Comparison of ENCODE assay signal across 23 cellular contexts in the genomic region with DNA sequence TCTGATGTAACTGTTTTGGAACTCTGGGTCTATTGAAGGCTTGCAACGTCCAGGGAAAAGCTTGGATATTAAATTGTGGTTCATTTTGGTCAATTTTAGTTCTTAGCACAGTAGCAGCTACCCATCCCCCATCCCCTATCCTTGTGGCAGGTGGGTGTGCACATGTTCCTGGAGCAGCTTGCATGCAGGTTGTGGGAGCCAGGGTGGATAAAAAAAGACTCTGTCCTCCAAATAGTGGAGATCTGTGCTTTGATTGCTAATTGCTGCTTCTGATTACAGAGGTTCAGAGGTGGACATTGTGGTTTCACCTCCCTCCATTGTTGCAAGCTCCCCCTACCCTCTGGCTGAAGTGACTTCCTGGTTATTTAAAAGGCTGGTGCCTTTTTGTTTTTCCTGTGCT. TPM values are rescaled to one million over a fixed set of nuclear protein-coding genes. Genes with fewer than 3 reads are reported as not detected.
DNase-seq lines count a peak whose midpoint lies in the region; ATAC-seq, FAIRE-seq and TF ChIP-seq lines count a peak whose summit lies in the region.
"Had no signal": no experiment of that assay in that cellular context is flagged by ENCODE, and none has a peak within 500 bp of the region (broad histone marks: within the 10 kb centered on the region; RNA-seq: fewer than 3 reads in every experiment).

No MANE protein-coding gene starts in this region.

- peak; percentile 31 for DNase-seq in DMS53 (lab: John Stamatoyannopoulos, UW)
- DNase-seq in DMS53 treated with DMSO at 0.1 percent for 48 hours (lab: John Stamatoyannopoulos, UW; ENCODE audit: unreplicated experiment), result no peak
- DNase-seq in HepG2 (ENCODE audit: low spot score), result no peak
- DNase-seq in right lobe of liver, result no peak
- peak; percentile 15 for DNase-seq in M059J (ENCODE audit: low read depth)
- DNase-seq in neuronal stem cell (ENCODE audit: low spot score), result no peak
- no peak for DNase-seq in dermis blood vessel endothelial cell
- no peak for DNase-seq in amniotic stem cell (lab: John Stamatoyannopoulos, UW)
- DNase-seq: AML-193; CD4-positive, alpha-beta T cell; CD8-positive, alpha-beta T cell; COR-L47; DMS 273 treated with DMSO at 0.1 percent for 48 hours; DMS153; DMS79; GF-D8 had no signal

- H2BK15ac ChIP-seq in neuronal stem cell (ENCODE audit: low read length), result no peak overlapping the region

- no peak overlapping the region for H2AK5ac ChIP-seq in neuronal stem cell (ENCODE audit: low read depth, low read length)

- 10% methylated on average over 1 of the region's 1 CpG for WGBS in HepG2 (ENCODE audit: low lambda C conversion rate)
- 36% methylated on average over 1 of the region's 1 CpG for WGBS in right lobe of liver (ENCODE audit: insufficient coverage, low coverage, low lambda C conversion rate, missing lambda C conversion rate)
- no CpG with 5 or more reads among the region's 1 CpG for WGBS in neuronal stem cell (ENCODE audit: extremely low coverage in 2 of 2, insufficient read length in 2 of 2, insufficient replicate concordance in 1 of 2), 2 donors

- FAIRE-seq in HepG2 (lab: Jason Lieb, UNC), result no peak
- FAIRE-seq: G401.6, GM12891, GM19239 had no signal

- H3K4me2 ChIP-seq in HepG2 (ENCODE audit: low read depth, low read length) (no peak overlapping the region), neuronal stem cell (ENCODE audit: insufficient read depth, low read length, poor library complexity, severe bottlenecking) (no peak overlapping the region)
- H3K4me2 ChIP-seq: A549; BLaER1 treated with 17β-estradiol and CSF1 and Interleukin-3, amounts not matched to agents 10 nM and 100 nM had no signal

- H3K14ac ChIP-seq in neuronal stem cell (ENCODE audit: low read length), result no peak overlapping the region

- H3K9me3 ChIP-seq in HepG2 (ENCODE audit: low read length), result no peaks in the 10 kb centered on the region
- peaks cover 0 to 10% (median under 1%) of the 10 kb centered on the region in 4 donors for H3K9me3 ChIP-seq in right lobe of liver
- H3K9me3 ChIP-seq in neuronal stem cell (replicated peaks in 1 of 2; ENCODE audit: control insufficient read depth in 2 of 2, insufficient read depth in 1 of 2, low read depth in 1 of 2, low read length in 2 of 2), result no peaks in the 10 kb centered on the region

- H2AFZ ChIP-seq in HepG2 (ENCODE audit: low read length), result peak overlapping the region; percentile 40
- peak overlapping the region; percentile 60 for H2AFZ ChIP-seq in neuronal stem cell (ENCODE audit: low read length)

- H4K91ac ChIP-seq in neuronal stem cell (ENCODE audit: low read depth, low read length, poor library complexity), result no peak overlapping the region

- H4K20me1 ChIP-seq in HepG2 (ENCODE audit: insufficient read depth, low read length), result no peaks in the 10 kb centered on the region
- H4K20me1 ChIP-seq: BLaER1 treated with 17β-estradiol and CSF1 and Interleukin-3, amounts not matched to agents 10 nM and 100 nM had no signal

- no peak overlapping the region for H4K8ac ChIP-seq in neuronal stem cell (ENCODE audit: low read depth, low read length)

- H3K9ac ChIP-seq in HepG2 (ENCODE audit: insufficient read depth, low read depth, low read length) (no peak overlapping the region), neuronal stem cell (ENCODE audit: low read depth, low read length, poor library complexity) (no peak overlapping the region)
- H3K9ac ChIP-seq: BLaER1 treated with 17β-estradiol and CSF1 and Interleukin-3, amounts not matched to agents 10 nM and 100 nM had no signal

- TF ChIP-seq CTCF in HepG2 (CRISPR knock-in tag; IDR thresholded peaks at IDR 0.05) (no peak), right lobe of liver (IDR thresholded peaks at IDR 0.05) (no peak)

- no peaks in the 10 kb centered on the region for H3K79me2 ChIP-seq in HepG2 (ENCODE audit: insufficient read depth, low read length)

- H3K18ac ChIP-seq in neuronal stem cell (ENCODE audit: low read length), result no peak overlapping the region

- H2BK5ac ChIP-seq in neuronal stem cell (ENCODE audit: low read length), result no peak overlapping the region

- no peak for TF ChIP-seq RAD21 in HepG2 (CRISPR knock-in tag; IDR thresholded peaks at IDR 0.05)

- POLR2A ChIA-PET in HepG2 (lab: Yijun Ruan, JAX), result interaction anchor here (1.0 kb wide), 1 partner anchor 23 kb away, joined by 4 read pairs; the partner anchor contains the start of gene ATP23

- no peak overlapping the region for H3K27ac ChIP-seq in HepG2 (ENCODE audit: extremely low read length, insufficient read depth, low read length)
- no peak overlapping the region for H3K27ac ChIP-seq in right lobe of liver
- no peak overlapping the region for H3K27ac ChIP-seq in neuronal stem cell (replicated peaks; ENCODE audit: low read length)
- H3K27ac ChIP-seq: 22Rv1; A549; BLaER1 treated with 17β-estradiol and CSF1 and Interleukin-3, amounts not matched to agents 10 nM and 100 nM; C4-2B had no signal

- H3K4me1 ChIP-seq in HepG2 (ENCODE audit: insufficient read depth, low read length), result peaks cover 17% of the 10 kb centered on the region; the same call in 1 of the 2 replicates
- no peaks in the 10 kb centered on the region for H3K4me1 ChIP-seq in right lobe of liver
- no peaks in the 10 kb centered on the region for H3K4me1 ChIP-seq in neuronal stem cell (ENCODE audit: control insufficient read depth in 2 of 2, insufficient read depth in 1 of 2, low read depth in 1 of 2, low read length in 2 of 2)
- H3K4me1 ChIP-seq: A549 had no signal

- in situ Hi-C loops in HepG2 (cut with HindIII; ENCODE audit: extremely low pct_ligation_motif_present, low pct_unique_long_range_greater_than_20kb), result no loop called here

- intact Hi-C loops in HepG2 (cut with micrococcal nuclease; ENCODE audit: unreplicated experiment) (no loop called here), right lobe of liver (cut with DNase I) (no loop called here)

- H2BK120ac ChIP-seq in neuronal stem cell (ENCODE audit: low read depth, low read length), result no peak overlapping the region

- H3K4me3 ChIP-seq in HepG2 (replicated peaks in 1 of 3; ENCODE audit: insufficient read depth in 1 of 3, low read depth in 2 of 3, low read length in 3 of 3), result no peak overlapping the region
- H3K4me3 ChIP-seq in right lobe of liver, result no peak overlapping the region
- H3K4me3 ChIP-seq in neuronal stem cell (ENCODE audit: low read length in 2 of 2), result no peak overlapping the region
- H3K4me3 ChIP-seq: A549; BLaER1 treated with 17β-estradiol and CSF1 and Interleukin-3, amounts not matched to agents 10 nM and 100 nM had no signal

- CTCF ChIA-PET in HepG2 (lab: Yijun Ruan, JAX; ENCODE audit: low intra/inter-chr PET ratio, low total read pairs), result no interaction called here

- ATAC-seq in HepG2 (no peak), right lobe of liver (no peak)
- ATAC-seq: A549; CD8-positive, alpha-beta T cell had no signal

- no peak overlapping the region for H3K23ac ChIP-seq in neuronal stem cell (ENCODE audit: low read depth, low read length, poor library complexity)

- H3K36me3 ChIP-seq in HepG2 (replicated peaks in 1 of 2; ENCODE audit: control insufficient read depth in 1 of 2, insufficient read depth in 2 of 2, low read length in 2 of 2) (no peaks in the 10 kb centered on the region), right lobe of liver (no peaks in the 10 kb centered on the region), neuronal stem cell (replicated peaks in 1 of 2; ENCODE audit: control insufficient read depth in 2 of 2, insufficient read depth in 2 of 2, low read length in 2 of 2) (no peaks in the 10 kb centered on the region)

- no peaks in the 10 kb centered on the region for H3K27me3 ChIP-seq in HepG2 (ENCODE audit: control insufficient read depth in 1 of 2, insufficient read depth in 2 of 2, low read length in 2 of 2)
- H3K27me3 ChIP-seq in right lobe of liver, result no peaks in the 10 kb centered on the region
- H3K27me3 ChIP-seq in neuronal stem cell (ENCODE audit: control insufficient read depth in 3 of 3, insufficient read depth in 3 of 3, low read depth in 1 of 3, low read length in 3 of 3), result no peaks in the 10 kb centered on the region
- H3K27me3 ChIP-seq: BLaER1 treated with 17β-estradiol and CSF1 and Interleukin-3, amounts not matched to agents 10 nM and 100 nM had no signal

- no peak overlapping the region for H3K4ac ChIP-seq in neuronal stem cell (ENCODE audit: low read length)

- TF ChIP-seq POLR2A in HepG2 (IDR thresholded peaks at IDR 0.05; ENCODE audit: insufficient read depth in 1 of 2, low read depth in 2 of 2, low read length in 2 of 2), result no peak
- no peak for TF ChIP-seq POLR2A in right lobe of liver (IDR thresholded peaks at IDR 0.05)

- no peak overlapping the region for H2BK12ac ChIP-seq in neuronal stem cell (ENCODE audit: low read length)

- no TSS peak for BruUV-seq in HepG2 (replicated peaks; lab: Mats Ljungman, UMichigan)

- TF ChIP-seq EP300 in HepG2 (IDR thresholded peaks at IDR 0.05; ENCODE audit: low read depth in 2 of 2, low read length in 2 of 2) (no peak), HepG2 (CRISPR knock-in tag; IDR thresholded peaks at IDR 0.05; ENCODE audit: borderline replicate concordance) (no peak)

- no peaks in the 10 kb centered on the region for H3K79me1 ChIP-seq in neuronal stem cell (ENCODE audit: low read depth, low read length)

RNA-seq across cellular contexts. Expression of gene ATP23, which starts 23.1 kb away (rescaled TPM):
- total RNA-seq in HepG2 (2016; rRNA removed; fragmentation: Illumina TruSeq; extraction: Trizol) (12.1 and 13.1 TPM in 2 replicates), right lobe of liver (1 to 10 TPM; 2.2 to 7.9 (median 3.5) TPM), dermis blood vessel endothelial cell (12.7 and 25.5 TPM in 2 replicates)
- 24.3 and 27.9 TPM in 2 replicates for total RNA-seq in HepG2 (2016; cell fraction: cytosol; rRNA removed; fragmentation: Illumina TruSeq; extraction: Trizol; ENCODE audit: low read depth)
- total RNA-seq in HepG2 (2016; cell fraction: insoluble cytoplasmic fraction; rRNA removed; fragmentation: Illumina TruSeq; extraction: Trizol), result 14.7 and 15.5 TPM in 2 replicates
- total RNA-seq in HepG2 (2016; cell fraction: membrane; rRNA removed; fragmentation: Illumina TruSeq; extraction: Trizol), result 27.9 and 34.5 TPM in 2 replicates
- 3.4 and 6.2 TPM in 2 replicates for total RNA-seq in HepG2 (2016; cell fraction: nucleus; rRNA removed; fragmentation: Illumina TruSeq; extraction: Trizol)
- 11.4 and 14.7 TPM in 2 replicates for polyA plus RNA-seq in HepG2 (2011; rRNA removed)
- polyA plus RNA-seq in HepG2 (2011; cell fraction: cytosol; rRNA removed), result 11.9 and 15.5 TPM in 2 replicates
- 5.3 and 6.3 TPM in 2 replicates for polyA plus RNA-seq in HepG2 (2011; cell fraction: nucleus; rRNA removed)
- 4.8 and 9.6 TPM in 2 replicates for polyA plus RNA-seq in HepG2 (2012)
- 34.8 and 37.5 TPM in 2 replicates for polyA plus RNA-seq in HepG2 (2016; cell fraction: cytosol; fragmentation: Illumina TruSeq; extraction: Trizol; ENCODE audit: low read depth)
- polyA plus RNA-seq in HepG2 (2016; cell fraction: insoluble cytoplasmic fraction; fragmentation: Illumina TruSeq; extraction: Trizol; ENCODE audit: low read depth), result 12.6 and 13.2 TPM in 2 replicates
- 23.8 and 26.9 TPM in 2 replicates for polyA plus RNA-seq in HepG2 (2016; cell fraction: membrane; fragmentation: Illumina TruSeq; extraction: Trizol; ENCODE audit: low read depth)
- polyA plus RNA-seq in HepG2 (2016; cell fraction: nucleus; fragmentation: Illumina TruSeq; extraction: Trizol; ENCODE audit: insufficient read depth, low read depth), result 8.7 and 11.7 TPM in 2 replicates
- polyA minus RNA-seq in HepG2 (2011; rRNA and poly(A)+ RNA removed; ENCODE audit: low replicate concordance), result 5.1 and 5.7 TPM in 2 replicates
- polyA minus RNA-seq in HepG2 (2011; cell fraction: cytosol; rRNA and poly(A)+ RNA removed), result 6.1 and 7.6 TPM in 2 replicates
- 1.4 and 3.5 TPM in 2 replicates for polyA minus RNA-seq in HepG2 (2011; cell fraction: nucleus; rRNA and poly(A)+ RNA removed)
- 20.7 and 24.8 TPM in 2 replicates for total RNA-seq in M059J (2014; rRNA removed; shearing (Covaris generic))
- polyA plus RNA-seq in neuronal stem cell (2013, experiment 1 of 2), result 4.0 TPM
- polyA plus RNA-seq in neuronal stem cell (2013, experiment 2 of 2), result 4.3 TPM

Comparison
In these comparisons a context has a peak if more than half of its experiments do, and no peak if none do; other contexts are left out.
1. DNase-seq: peak in DMS53 (single experiment) and M059J (single experiment); none in DMS53 treated with DMSO at 0.1 percent for 48 hours (single experiment), HepG2 (single experiment), right lobe of liver (0 of 3), neuronal stem cell (single experiment), dermis blood vessel endothelial cell (single experiment) and amniotic stem cell (single experiment).